Comparison of ENCODE assay signal across 25 cellular contexts in genomic region chr2:74559912-74560311, GRCh38. TPM values are rescaled to one million over a fixed set of nuclear protein-coding genes. Genes with fewer than 3 reads are reported as not detected.
DNase-seq lines count a peak whose midpoint lies in the region; ATAC-seq, FAIRE-seq and TF ChIP-seq lines count a peak whose summit lies in the region.
"Had no signal": no experiment of that assay in that cellular context is flagged by ENCODE, and none has a peak within 500 bp of the region (broad histone marks: within the 10 kb centered on the region; RNA-seq: fewer than 3 reads in every experiment).

No MANE protein-coding gene starts in this region.

- no peak for TF ChIP-seq POLR2A in breast epithelium (IDR thresholded peaks at IDR 0.05)

- TF ChIP-seq CTCF in breast epithelium (IDR thresholded peaks at IDR 0.05) (no peak), MCF 10A (IDR thresholded peaks at IDR 0.05; ENCODE audit: unreplicated experiment) (no peak), WTC11 (IDR thresholded peaks at IDR 0.05) (no peak), keratinocyte (optimal IDR thresholded peaks at IDR 0.05 in 1 of 3, IDR thresholded peaks at IDR 0.05 in 1 of 3, conservative IDR thresholded peaks at IDR 0.05 in 1 of 3; ENCODE audit: extremely low read depth in 1 of 3, insufficient read depth in 2 of 3, low read length in 3 of 3) (no peak)
- no peak for TF ChIP-seq CTCF in activated CD8-positive, alpha-beta T cell treated with anti-CD3 and anti-CD28 coated beads for 36 hours (IDR thresholded peaks at IDR 0.05)

- no peaks in the 10 kb centered on the region for H3K79me2 ChIP-seq in keratinocyte (ENCODE audit: control insufficient read depth, insufficient read depth, low read length)
- H3K79me2 ChIP-seq: parathyroid adenoma had no signal

- H3K27me3 Mint-ChIP-seq in MCF 10A (ENCODE audit: insufficient read depth, unreplicated experiment) = no peaks in the 10 kb centered on the region
- peaks cover 66% of the 10 kb centered on the region for H3K27me3 Mint-ChIP-seq in WTC11 (ENCODE audit: low read depth)
- H3K27me3 Mint-ChIP-seq in activated CD8-positive, alpha-beta T cell treated with anti-CD3 and anti-CD28 coated beads for 36 hours = peaks cover 23% of the 10 kb centered on the region

- no peak overlapping the region for H3K9ac ChIP-seq in keratinocyte (ENCODE audit: control insufficient read depth, extremely low read depth, insufficient read depth, low read length)
- H3K9ac ChIP-seq: parathyroid adenoma had no signal

- H3K9me3 Mint-ChIP-seq in MCF 10A (ENCODE audit: unreplicated experiment) = no peaks in the 10 kb centered on the region
- no peaks in the 10 kb centered on the region for H3K9me3 Mint-ChIP-seq in WTC11
- no peaks in the 10 kb centered on the region for H3K9me3 Mint-ChIP-seq in activated CD8-positive, alpha-beta T cell treated with anti-CD3 and anti-CD28 coated beads for 36 hours
- H3K9me3 Mint-ChIP-seq: activated CD4-positive, alpha-beta T cell treated with anti-CD3 and anti-CD28 coated beads, Interleukin-2, amount 10 ng/mL, durations not matched to agents 7 days and 5 days; nephron progenitor cell had no signal

- no peak overlapping the region for H3K27ac Mint-ChIP-seq in MCF 10A (ENCODE audit: low read depth, unreplicated experiment)
- H3K27ac Mint-ChIP-seq in WTC11 = no peak overlapping the region
- no peak overlapping the region for H3K27ac Mint-ChIP-seq in activated CD8-positive, alpha-beta T cell treated with anti-CD3 and anti-CD28 coated beads for 36 hours
- H3K27ac Mint-ChIP-seq: activated CD4-positive, alpha-beta T cell treated with anti-CD3 and anti-CD28 coated beads, Interleukin-2, amount 10 ng/mL, durations not matched to agents 7 days and 5 days; nephron progenitor cell had no signal

- no peaks in the 10 kb centered on the region for H3K9me1 ChIP-seq in keratinocyte (ENCODE audit: control insufficient read depth, extremely low read depth, insufficient read depth, low read length)

- CTCF ChIA-PET in MCF 10A (lab: Yijun Ruan, JAX) = interaction anchor here (1.1 to 1.3 kb wide), 2 partner anchors 13 to 17 kb away, joined by 3 read pairs; no protein-coding TSS in a partner anchor
- CTCF ChIA-PET in WTC11 (lab: Charles Lee) = interaction anchor here (1.0 to 1.6 kb wide), 5 partner anchors 13 to 87 kb away, joined by 3 to 8 read pairs (median 3); partner anchors contain the start of gene MRPL53
- CTCF ChIA-PET in activated CD8-positive, alpha-beta T cell treated with anti-CD3 and anti-CD28 coated beads for 36 hours (lab: Charles Lee) = no interaction called here

- POLR2A ChIA-PET in MCF 10A (lab: Yijun Ruan, JAX) (interaction anchor here (0.6 to 2.9 kb wide), 3 partner anchors 8 to 128 kb away, joined by 3 to 8 read pairs (median 3); no protein-coding TSS in a partner anchor), WTC11 (lab: Charles Lee) (interaction anchor here (0.6 kb wide), 1 partner anchor 20 kb away, joined by 3 read pairs; no protein-coding TSS in a partner anchor)
- POLR2A ChIA-PET in activated CD8-positive, alpha-beta T cell treated with anti-CD3 and anti-CD28 coated beads for 36 hours (lab: Charles Lee) = interaction anchor here (0.9 kb wide), 1 partner anchor 9 kb away, joined by 3 read pairs; no protein-coding TSS in a partner anchor

- H3K9me3 ChIP-seq in breast epithelium = no peaks in the 10 kb centered on the region
- no peaks in the 10 kb centered on the region for H3K9me3 ChIP-seq in keratinocyte (ENCODE audit: control insufficient read depth, low read depth, low read length)
- H3K9me3 ChIP-seq: Caco-2, lower lobe of right lung, right atrium auricular region, tibial artery had no signal

- H4K20me1 ChIP-seq in keratinocyte (ENCODE audit: control insufficient read depth, extremely low read depth, insufficient read depth, low read length) = no peaks in the 10 kb centered on the region

- intact Hi-C loops in breast epithelium (cut with DNase I; ENCODE audit: low total_unique reads) (loop anchor here (5.0 kb wide), 1 partner anchor 767 kb away; no protein-coding TSS in a partner anchor), MCF 10A (cut with micrococcal nuclease) (no loop called here)
- intact Hi-C loops in activated CD8-positive, alpha-beta T cell treated with anti-CD3 and anti-CD28 coated beads for 36 hours (cut with micrococcal nuclease) = no loop called here

- H3K4me1 ChIP-seq in breast epithelium (peaks cover 0 to 9% of the 10 kb centered on the region in 2 donors), keratinocyte (ENCODE audit: control insufficient read depth, extremely low read depth, insufficient read depth, low read length) (peaks cover 33% of the 10 kb centered on the region)
- H3K4me1 ChIP-seq: parathyroid adenoma had no signal

- H3K27ac ChIP-seq in breast epithelium = peak overlapping the region; percentile 55 to 64
- no peak overlapping the region for H3K27ac ChIP-seq in keratinocyte (ENCODE audit: control insufficient read depth, insufficient read depth, low read length)
- H3K27ac ChIP-seq: lower lobe of right lung, parathyroid adenoma, right atrium auricular region, tibial artery had no signal

- no TSS peak for BruUV-seq in MCF 10A (replicated peaks; lab: Mats Ljungman, UMichigan)

- H3K4me3 ChIP-seq in breast epithelium (no peak overlapping the region), keratinocyte (ENCODE audit: control insufficient read depth in 2 of 3, extremely low read depth in 1 of 3, insufficient read depth in 2 of 3, low read depth in 1 of 3, low read length in 3 of 3) (no peak overlapping the region)
- H3K4me3 ChIP-seq: lower lobe of right lung, right atrium auricular region, smooth muscle cell, tibial artery had no signal

- H2AFZ ChIP-seq in keratinocyte (ENCODE audit: control insufficient read depth, low read length) = no peak overlapping the region
- H2AFZ ChIP-seq: parathyroid adenoma had no signal

- peak overlapping the region; percentile 49 for H3K4me2 ChIP-seq in keratinocyte (ENCODE audit: control insufficient read depth, extremely low read depth, insufficient read depth, low read depth, low read length)
- H3K4me2 ChIP-seq: smooth muscle cell had no signal

- no peaks in the 10 kb centered on the region for H3K36me3 Mint-ChIP-seq in MCF 10A (ENCODE audit: insufficient read depth, unreplicated experiment)
- no peaks in the 10 kb centered on the region for H3K36me3 Mint-ChIP-seq in WTC11
- peaks cover 7% of the 10 kb centered on the region for H3K36me3 Mint-ChIP-seq in activated CD8-positive, alpha-beta T cell treated with anti-CD3 and anti-CD28 coated beads for 36 hours (ENCODE audit: low read depth)

- FAIRE-seq in keratinocyte (lab: Jason Lieb, UNC) = peak; percentile 34
- FAIRE-seq: GM19239 had no signal

- H3K4me1 Mint-ChIP-seq in MCF 10A (ENCODE audit: insufficient read depth, unreplicated experiment) = peaks cover 38% of the 10 kb centered on the region
- H3K4me1 Mint-ChIP-seq in WTC11 = peaks cover 15% of the 10 kb centered on the region
- peaks cover 14% of the 10 kb centered on the region for H3K4me1 Mint-ChIP-seq in activated CD8-positive, alpha-beta T cell treated with anti-CD3 and anti-CD28 coated beads for 36 hours (ENCODE audit: low read depth)

- DNase-seq in breast epithelium (ENCODE audit: low spot score in 2 of 2) (no peak), MCF 10A (ENCODE audit: unreplicated experiment) (no peak), WTC11 (ENCODE audit: low spot score) (peak; percentile 28), keratinocyte (ENCODE audit: low read depth, low spot score) (no peak)
- no peak for DNase-seq in activated CD8-positive, alpha-beta T cell treated with anti-CD3 and anti-CD28 coated beads for 36 hours
- DNase-seq: activated CD4-positive, alpha-beta T cell treated with anti-CD3 and anti-CD28 coated beads, Interleukin-2, amount 10 ng/mL, durations not matched to agents 7 days and 5 days; activated T-cell treated with anti-CD3 and anti-CD28 coated beads, Interleukin-2, amount 50 U/mL, for 48 hours; Caco-2; DMS79; GDM1; Kasumi-1; lower lobe of right lung; NCI-H2029; nephron progenitor cell; stimulated activated CD4-positive, alpha-beta T cell treated with anti-CD3 and anti-CD28 coated beads, Interleukin-1b, Interleukin-23, amount 100 ng/mL, for 48 hours; stimulated activated CD8-positive, alpha-beta memory T cell treated with anti-CD3 and anti-CD28 coated beads, Interleukin-4, amount 100 ng/mL, for 48 hours; T1000; tibial artery had no signal

- ATAC-seq in WTC11 = peak; percentile 71
- ATAC-seq in GM21390 (IDR thresholded peaks at IDR 0.05; ENCODE audit: unreplicated experiment) = no peak
- no peak for ATAC-seq in activated CD8-positive, alpha-beta T cell treated with anti-CD3 and anti-CD28 coated beads for 36 hours
- no peak for ATAC-seq in HG03135 (IDR thresholded peaks at IDR 0.05; ENCODE audit: unreplicated experiment)
- ATAC-seq: lower lobe of right lung had no signal

- H3K36me3 ChIP-seq in breast epithelium (no peaks in the 10 kb centered on the region), keratinocyte (ENCODE audit: control insufficient read depth in 2 of 2, extremely low read depth in 1 of 2, insufficient read depth in 2 of 2, low read length in 2 of 2) (no peaks in the 10 kb centered on the region)
- H3K36me3 ChIP-seq: right atrium auricular region had no signal

- H3K27me3 ChIP-seq in breast epithelium = no peaks in the 10 kb centered on the region
- H3K27me3 ChIP-seq in keratinocyte (ENCODE audit: control insufficient read depth, extremely low read depth, insufficient read depth, low read length) = peaks cover 6% of the 10 kb centered on the region
- H3K27me3 ChIP-seq: right atrium auricular region, tibial artery had no signal

- dilution Hi-C loops in keratinocyte (cut with MboI; ENCODE audit: extremely low pct_ligation_motif_present, low sequenced_read_pairs) = no loop called here

- H3K4me3 Mint-ChIP-seq in MCF 10A (ENCODE audit: unreplicated experiment) (no peak overlapping the region), WTC11 (no peak overlapping the region)
- H3K4me3 Mint-ChIP-seq in activated CD8-positive, alpha-beta T cell treated with anti-CD3 and anti-CD28 coated beads for 36 hours = no peak overlapping the region
- H3K4me3 Mint-ChIP-seq: activated CD4-positive, alpha-beta T cell treated with anti-CD3 and anti-CD28 coated beads, Interleukin-2, amount 10 ng/mL, durations not matched to agents 7 days and 5 days; nephron progenitor cell had no signal

RNA-seq across cellular contexts. Expression of gene DOK1, which starts 5.4 kb away (rescaled TPM):
- total RNA-seq in breast epithelium = 10 to 100 TPM; 11.0 to 33.3 (median 13.1) TPM
- 3.4 and 4.6 TPM in 2 replicates for total RNA-seq in MCF 10A (2022)
- 15.3 to 16.9 TPM (median 15.9 TPM) in 3 replicates for total RNA-seq in WTC11 (2021)
- polyA plus RNA-seq in keratinocyte = 0.97 to 2.0 TPM (median 0.99 TPM) in 3 replicates
- polyA plus RNA-seq in keratinocyte (2011; ENCODE audit: low read depth) = not detected
- polyA plus RNA-seq in keratinocyte (2011; cell fraction: cytosol; rRNA removed) = 0.69 and 1.5 TPM in 2 replicates
- 1.3 and 2.4 TPM in 2 replicates for polyA plus RNA-seq in keratinocyte (2011; cell fraction: nucleus; rRNA removed)
- 0.31 and 2.7 TPM in 2 replicates for polyA plus RNA-seq in keratinocyte (2012; ENCODE audit: low replicate concordance)
- 0.58 to 4.0 TPM (median 0.63 TPM) in 3 replicates for polyA minus RNA-seq in keratinocyte
- 4.2 TPM for polyA minus RNA-seq in keratinocyte (2011; cell fraction: cytosol; rRNA and poly(A)+ RNA removed)
- 1.3 and 1.5 TPM in 2 replicates for polyA minus RNA-seq in keratinocyte (2011; cell fraction: nucleus; rRNA and poly(A)+ RNA removed)
- 10 to 100 TPM; 15.0 to 16.6 TPM for total RNA-seq in activated CD8-positive, alpha-beta T cell treated with anti-CD3 and anti-CD28 coated beads for 36 hours

RNA-seq across cellular contexts. Expression of gene LOXL3, which starts 6.2 kb away (rescaled TPM):
- 1 to 10 TPM; 3.7 to 7.8 (median 6.6) TPM for total RNA-seq in breast epithelium
- 0.93 and 1.2 TPM in 2 replicates for total RNA-seq in MCF 10A (2022)
- 21.1 to 27.2 TPM (median 23.9 TPM) in 3 replicates for total RNA-seq in WTC11 (2021)
- 0.21 to 0.57 TPM (median 0.26 TPM) in 3 replicates for polyA plus RNA-seq in keratinocyte
- polyA plus RNA-seq in keratinocyte (2011; ENCODE audit: low read depth) = not detected
- polyA plus RNA-seq in keratinocyte (2011; cell fraction: cytosol; rRNA removed) = 0.08 and 0.16 TPM in 2 replicates
- 0.19 and 0.24 TPM in 2 replicates for polyA plus RNA-seq in keratinocyte (2011; cell fraction: nucleus; rRNA removed)
- 0.21 and 0.48 TPM in 2 replicates for polyA plus RNA-seq in keratinocyte (2012; ENCODE audit: low replicate concordance)
- polyA minus RNA-seq in keratinocyte = 0.20 to 1.2 TPM (median 0.22 TPM) in 3 replicates
- polyA minus RNA-seq in keratinocyte (2011; cell fraction: cytosol; rRNA and poly(A)+ RNA removed) = not detected
- not detected in 2 replicates for polyA minus RNA-seq in keratinocyte (2011; cell fraction: nucleus; rRNA and poly(A)+ RNA removed)
- total RNA-seq in activated CD8-positive, alpha-beta T cell treated with anti-CD3 and anti-CD28 coated beads for 36 hours = under 1 TPM; 0.38 to 0.60 TPM

RNA-seq across cellular contexts. Expression of gene HTRA2, which starts 30.2 kb away (rescaled TPM):
- 10 to 100 TPM; 32.1 to 34.5 (median 32.5) TPM for total RNA-seq in breast epithelium
- total RNA-seq in MCF 10A (2022) = 27.6 and 33.0 TPM in 2 replicates
- total RNA-seq in WTC11 (2021) = 25.6 to 30.0 TPM (median 26.8 TPM) in 3 replicates
- polyA plus RNA-seq in keratinocyte = 25.5 to 30.8 TPM (median 27.8 TPM) in 3 replicates
- polyA plus RNA-seq in keratinocyte (2011; ENCODE audit: low read depth) = 9.8 TPM
- polyA plus RNA-seq in keratinocyte (2011; cell fraction: cytosol; rRNA removed) = 22.1 and 24.5 TPM in 2 replicates
- 41.7 and 47.6 TPM in 2 replicates for polyA plus RNA-seq in keratinocyte (2011; cell fraction: nucleus; rRNA removed)
- polyA plus RNA-seq in keratinocyte (2012; ENCODE audit: low replicate concordance) = 24.8 and 27.4 TPM in 2 replicates
- 25.3 to 46.8 TPM (median 32.1 TPM) in 3 replicates for polyA minus RNA-seq in keratinocyte
- polyA minus RNA-seq in keratinocyte (2011; cell fraction: cytosol; rRNA and poly(A)+ RNA removed) = 17.6 TPM
- polyA minus RNA-seq in keratinocyte (2011; cell fraction: nucleus; rRNA and poly(A)+ RNA removed) = 16.9 and 17.5 TPM in 2 replicates
- 10 to 100 TPM; 42.0 to 45.0 TPM for total RNA-seq in activated CD8-positive, alpha-beta T cell treated with anti-CD3 and anti-CD28 coated beads for 36 hours

RNA-seq across cellular contexts. Expression of gene AUP1, which starts 30.4 kb away (rescaled TPM):
- 100 to 1,000 TPM; 108 to 130 (median 128) TPM for total RNA-seq in breast epithelium
- total RNA-seq in MCF 10A (2022) = 138 and 140 TPM in 2 replicates
- 78.1 to 84.9 TPM (median 80.9 TPM) in 3 replicates for total RNA-seq in WTC11 (2021)
- polyA plus RNA-seq in keratinocyte = 94.9 to 141 TPM (median 114 TPM) in 3 replicates
- polyA plus RNA-seq in keratinocyte (2011; ENCODE audit: low read depth) = 67.0 TPM
- 80.9 and 85.3 TPM in 2 replicates for polyA plus RNA-seq in keratinocyte (2011; cell fraction: cytosol; rRNA removed)
- polyA plus RNA-seq in keratinocyte (2011; cell fraction: nucleus; rRNA removed) = 290 and 315 TPM in 2 replicates
- polyA plus RNA-seq in keratinocyte (2012; ENCODE audit: low replicate concordance) = 91.4 and 132 TPM in 2 replicates
- 95.5 to 104 TPM (median 98.0 TPM) in 3 replicates for polyA minus RNA-seq in keratinocyte
- 87.1 TPM for polyA minus RNA-seq in keratinocyte (2011; cell fraction: cytosol; rRNA and poly(A)+ RNA removed)
- 54.7 and 60.1 TPM in 2 replicates for polyA minus RNA-seq in keratinocyte (2011; cell fraction: nucleus; rRNA and poly(A)+ RNA removed)
- total RNA-seq in activated CD8-positive, alpha-beta T cell treated with anti-CD3 and anti-CD28 coated beads for 36 hours = 10 to 100 TPM; 90.8 to 92.7 TPM

RNA-seq across cellular contexts. Expression of gene DQX1, which starts 33.9 kb away (rescaled TPM):
- total RNA-seq in breast epithelium (under 1 TPM in 1 of 3 donors, not detected in 2; 0.66 TPM), MCF 10A (2022) (4.3 and 4.7 TPM in 2 replicates), WTC11 (2021) (1.2 to 1.9 TPM (median 1.3 TPM) in 3 replicates)
- 5.7 to 10.2 TPM (median 5.9 TPM) in 3 replicates for polyA plus RNA-seq in keratinocyte
- 3.4 TPM for polyA plus RNA-seq in keratinocyte (2011; ENCODE audit: low read depth)
- polyA plus RNA-seq in keratinocyte (2011; cell fraction: cytosol; rRNA removed) = 2.8 and 3.4 TPM in 2 replicates
- 28.6 and 31.7 TPM in 2 replicates for polyA plus RNA-seq in keratinocyte (2011; cell fraction: nucleus; rRNA removed)
- polyA plus RNA-seq in keratinocyte (2012; ENCODE audit: low replicate concordance) = 2.9 and 5.9 TPM in 2 replicates
- polyA minus RNA-seq in keratinocyte = 0.98 to 6.3 TPM (median 4.8 TPM) in 3 replicates
- polyA minus RNA-seq in keratinocyte (2011; cell fraction: cytosol; rRNA and poly(A)+ RNA removed) = 2.9 TPM
- 3.2 and 5.7 TPM in 2 replicates for polyA minus RNA-seq in keratinocyte (2011; cell fraction: nucleus; rRNA and poly(A)+ RNA removed)
- total RNA-seq in activated CD8-positive, alpha-beta T cell treated with anti-CD3 and anti-CD28 coated beads for 36 hours = under 1 TPM; 0.50 to 0.96 TPM
- total RNA-seq: kidney epithelial cell, right atrium auricular region had no signal
- polyA plus RNA-seq: smooth muscle cell had no signal
